Comparison of ENCODE assay signal across 17 cellular contexts in genomic region chr5:95985249-95985648, GRCh38. TPM values are rescaled to one million over a fixed set of nuclear protein-coding genes. Genes with fewer than 3 reads are reported as not detected.
A peak's percentile ranks its signal among the peaks of the same experiment; 100 is the strongest.
DNase-seq lines count a peak whose midpoint lies in the region; ATAC-seq, FAIRE-seq and TF ChIP-seq lines count a peak whose summit lies in the region.
"Had no signal": no experiment of that assay in that cellular context is flagged by ENCODE, and none has a peak within 500 bp of the region (broad histone marks: within the 10 kb centered on the region; RNA-seq: fewer than 3 reads in every experiment).

No MANE protein-coding gene starts in this region.

- H3K36me3 Mint-ChIP-seq in osteocyte (ENCODE audit: unreplicated experiment) (no peaks in the 10 kb centered on the region), T-cell (no peaks in the 10 kb centered on the region)
- no peaks in the 10 kb centered on the region for H3K36me3 Mint-ChIP-seq in stimulated activated naive B cell treated with anti-CD40 and anti-IgM and Interleukin-4, amounts not matched to agents 10 μg/mL and 1 μg/mL and 100 μg/mL, for 72 hours
- H3K36me3 Mint-ChIP-seq: CD14-positive monocyte had no signal

- H3K9me1 ChIP-seq in IMR-90 (ENCODE audit: insufficient read depth, low read length): no peaks in the 10 kb centered on the region

- H3K27ac ChIP-seq in A549 (0 out of 6 replicates have a peak overlapping the region, but pooled peaks of 1 of the 2 experiments have one; percentile 9), IMR-90 (ENCODE audit: insufficient read depth, low read length) (no peak overlapping the region), foreskin keratinocyte (no peak overlapping the region)

- TF ChIP-seq CTCF in A549 (IDR thresholded peaks at IDR 0.05): no peak
- TF ChIP-seq CTCF in IMR-90 (conservative IDR thresholded peaks at IDR 0.05; ENCODE audit: low read depth, low read length): no peak
- TF ChIP-seq CTCF in foreskin keratinocyte (conservative IDR thresholded peaks at IDR 0.05): peak; percentile 11
- peak; percentile 20 for TF ChIP-seq CTCF in osteocyte (IDR thresholded peaks at IDR 0.05)

- H3K18ac ChIP-seq in IMR-90 (ENCODE audit: low read depth, low read length): peak overlapping the region; percentile 65

- H3K4me1 ChIP-seq in A549 (peaks cover 23% of the 10 kb centered on the region), IMR-90 (ENCODE audit: control insufficient read depth, insufficient read depth, low read length) (peaks cover 11% of the 10 kb centered on the region), foreskin keratinocyte (peaks cover 5% of the 10 kb centered on the region)

- POLR2A ChIA-PET in A549 (lab: Yijun Ruan, JAX) (no interaction called here), IMR-90 (lab: Charles Lee; ENCODE audit: unreplicated experiment) (no interaction called here), T-cell (lab: Charles Lee) (interaction anchor here in 1 of 2 donors (0.5 kb wide), 1 partner anchor 228 kb away, joined by 3 read pairs; no protein-coding TSS in a partner anchor)

- no peak overlapping the region for H2AK9ac ChIP-seq in IMR-90 (replicated peaks; ENCODE audit: low read depth, low read length, poor library complexity)

- no peak for TF ChIP-seq RAD21 in A549 (conservative IDR thresholded peaks at IDR 0.05 in 1 of 2, IDR thresholded peaks at IDR 0.05 in 1 of 2)
- no peak for TF ChIP-seq RAD21 in IMR-90 (IDR thresholded peaks at IDR 0.05; ENCODE audit: low read length)

- peaks cover 43% of the 10 kb centered on the region for H3K4me1 Mint-ChIP-seq in osteocyte (ENCODE audit: unreplicated experiment)
- no peaks in the 10 kb centered on the region for H3K4me1 Mint-ChIP-seq in stimulated activated naive B cell treated with anti-CD40 and anti-IgM and Interleukin-4, amounts not matched to agents 10 μg/mL and 1 μg/mL and 100 μg/mL, for 72 hours
- no peaks in the 10 kb centered on the region for H3K4me1 Mint-ChIP-seq in T-cell
- H3K4me1 Mint-ChIP-seq: CD14-positive monocyte had no signal

- DNase-seq in A549 (ENCODE audit: low read depth in 1 of 2, low spot score in 1 of 2): no peak
- no peak for DNase-seq in IMR-90
- no peak for DNase-seq in foreskin keratinocyte
- DNase-seq in osteocyte (ENCODE audit: extremely low spot score, unreplicated experiment): no peak
- DNase-seq in stimulated activated naive B cell treated with anti-CD40 and anti-IgM and Interleukin-4, amounts not matched to agents 10 μg/mL and 1 μg/mL and 100 μg/mL, for 72 hours: no peak
- DNase-seq in T-cell: no peak
- DNase-seq in activated CD4-positive, CD25-positive, alpha-beta regulatory T cell (lab: John Stamatoyannopoulos, UW): no peak
- DNase-seq: COR-L47; H7; NCI-H1436 treated with DMSO at 0.1 percent for 48 hours; NCI-H2227 treated with DMSO at 0.1 percent for 48 hours; NCI-H526 treated with DMSO at 0.1 percent for 48 hours; NK-92 treated with Interleukin-12 subunit alpha and Interleukin-12 subunit beta, amount 100 ng/mL, for 24 hours; PC-9 had no signal

- no peaks in the 10 kb centered on the region for H3K27me3 Mint-ChIP-seq in osteocyte (ENCODE audit: unreplicated experiment)
- no peaks in the 10 kb centered on the region for H3K27me3 Mint-ChIP-seq in stimulated activated naive B cell treated with anti-CD40 and anti-IgM and Interleukin-4, amounts not matched to agents 10 μg/mL and 1 μg/mL and 100 μg/mL, for 72 hours
- H3K27me3 Mint-ChIP-seq in T-cell: no peaks in the 10 kb centered on the region

- dilution Hi-C loops in IMR-90 (cut with HindIII; ENCODE audit: low sequenced_read_pairs, unreplicated experiment): no loop called here

- ATAC-seq in A549 (no peak), IMR-90 (ENCODE audit: low read depth) (no peak), foreskin keratinocyte (no peak), HG02973 (IDR thresholded peaks at IDR 0.05; ENCODE audit: unreplicated experiment) (no peak), T-cell (replicated peaks in 1 of 4) (no peak)
- no peak for ATAC-seq in stimulated activated naive B cell treated with anti-CD40 and anti-IgM and Interleukin-4, amounts not matched to agents 10 μg/mL and 1 μg/mL and 100 μg/mL, for 72 hours (replicated peaks)

- H4K8ac ChIP-seq in IMR-90 (ENCODE audit: low read depth in 2 of 2, low read length in 2 of 2): peak overlapping the region in 1 of 2 experiments; percentile 42; a peak in 1 of 4 replicates

- H4K5ac ChIP-seq in IMR-90 (ENCODE audit: low read depth, low read length): peak overlapping the region; percentile 15; the same call in 1 of the 2 replicates

- peak overlapping the region; percentile 11; the same call in 1 of the 2 replicates for H2BK120ac ChIP-seq in IMR-90 (ENCODE audit: low read depth, low read length)

- H3K4me3 ChIP-seq in A549: no peak overlapping the region
- no peak overlapping the region for H3K4me3 ChIP-seq in IMR-90 (ENCODE audit: insufficient read depth, low read depth, low read length)
- H3K4me3 ChIP-seq: PC-9 had no signal

- H3K9me3 ChIP-seq in A549 (no peaks in the 10 kb centered on the region), IMR-90 (ENCODE audit: control insufficient read depth, insufficient read depth, low read length) (no peaks in the 10 kb centered on the region)

- no peaks in the 10 kb centered on the region for H3K9me3 Mint-ChIP-seq in osteocyte (ENCODE audit: unreplicated experiment)
- H3K9me3 Mint-ChIP-seq in stimulated activated naive B cell treated with anti-CD40 and anti-IgM and Interleukin-4, amounts not matched to agents 10 μg/mL and 1 μg/mL and 100 μg/mL, for 72 hours: no peaks in the 10 kb centered on the region
- no peaks in the 10 kb centered on the region for H3K9me3 Mint-ChIP-seq in T-cell
- H3K9me3 Mint-ChIP-seq: CD14-positive monocyte had no signal

- TF ChIP-seq POLR2A in A549 (IDR thresholded peaks at IDR 0.05; ENCODE audit: low read length) (no peak), IMR-90 (IDR thresholded peaks at IDR 0.05; ENCODE audit: low read depth, low read length) (no peak)

- CTCF ChIA-PET in A549 (lab: Yijun Ruan, JAX) (no interaction called here), IMR-90 (lab: Yijun Ruan, JAX) (no interaction called here), T-cell (lab: Charles Lee) (no interaction called here)

- H3K56ac ChIP-seq in IMR-90 (ENCODE audit: extremely low read depth, insufficient read depth, low read length): no peak overlapping the region

- no TSS peak for BruUV-seq in IMR-90 (replicated peaks; lab: Mats Ljungman, UMichigan)

- FAIRE-seq in A549 (lab: Jason Lieb, UNC): no peak
- FAIRE-seq: A204.1 had no signal

- H3K4ac ChIP-seq in IMR-90 (ENCODE audit: low read depth, low read length): no peak overlapping the region

- in situ Hi-C loops in IMR-90 (cut with MboI; ENCODE audit: low sequenced_read_pairs): no loop called here

- no peak overlapping the region; the same call in 1 of the 2 replicates for H3K23ac ChIP-seq in IMR-90 (ENCODE audit: low read depth, low read length)

- WGBS in A549 (ENCODE audit: missing lambda C conversion rate): 93% methylated on average over 1 of the region's 1 CpG
- no CpG with 5 or more reads among the region's 1 CpG for WGBS in IMR-90 (ENCODE audit: extremely low coverage in 2 of 2, insufficient read length in 1 of 2), 2 experiments

- peak overlapping the region; percentile 18; the same call in 1 of the 2 replicates for H2BK20ac ChIP-seq in IMR-90 (ENCODE audit: low read depth, low read length)

- H3K9ac ChIP-seq in IMR-90 (ENCODE audit: low read depth, low read length): no peak overlapping the region

- H4K91ac ChIP-seq in IMR-90 (ENCODE audit: insufficient read depth, low read depth, low read length): peak overlapping the region; percentile 8; the same call in 1 of the 2 replicates

- H3K4me2 ChIP-seq in A549 (no peak overlapping the region), IMR-90 (ENCODE audit: low read depth, low read length) (no peak overlapping the region)

- no peak overlapping the region for H3K4me3 Mint-ChIP-seq in osteocyte (ENCODE audit: unreplicated experiment)
- no peak overlapping the region for H3K4me3 Mint-ChIP-seq in stimulated activated naive B cell treated with anti-CD40 and anti-IgM and Interleukin-4, amounts not matched to agents 10 μg/mL and 1 μg/mL and 100 μg/mL, for 72 hours
- H3K4me3 Mint-ChIP-seq in T-cell: no peak overlapping the region
- H3K4me3 Mint-ChIP-seq: CD14-positive monocyte had no signal

- no peak for TF ChIP-seq EP300 in A549 (IDR thresholded peaks at IDR 0.05)

- H2BK15ac ChIP-seq in IMR-90 (ENCODE audit: low read depth, low read length): peak overlapping the region; percentile 52; the same call in 2 of the 3 replicates

- H2AK5ac ChIP-seq in IMR-90 (ENCODE audit: low read depth, low read length): no peak overlapping the region

- H4K20me1 ChIP-seq in IMR-90 (ENCODE audit: insufficient read depth, low read length): no peaks in the 10 kb centered on the region

- H3K79me1 ChIP-seq in IMR-90 (ENCODE audit: low read depth in 1 of 2, low read length in 2 of 2): no peaks in the 10 kb centered on the region

- H3K27me3 ChIP-seq in IMR-90 (ENCODE audit: control insufficient read depth, insufficient read depth, low read length) (no peaks in the 10 kb centered on the region), foreskin keratinocyte (no peaks in the 10 kb centered on the region)

- H3K36me3 ChIP-seq in IMR-90 (ENCODE audit: control insufficient read depth, insufficient read depth, low read length): no peaks in the 10 kb centered on the region

- intact Hi-C loops in IMR-90 (cut with micrococcal nuclease): no loop called here

- H3K14ac ChIP-seq in IMR-90 (replicated peaks; ENCODE audit: low read depth, low read length): no peak overlapping the region

- no peak overlapping the region for H2BK5ac ChIP-seq in IMR-90 (ENCODE audit: low read depth, low read length, poor library complexity, severe bottlenecking)

- H3K27ac Mint-ChIP-seq in osteocyte (ENCODE audit: unreplicated experiment) (no peak overlapping the region), T-cell (no peak overlapping the region)
- no peak overlapping the region for H3K27ac Mint-ChIP-seq in stimulated activated naive B cell treated with anti-CD40 and anti-IgM and Interleukin-4, amounts not matched to agents 10 μg/mL and 1 μg/mL and 100 μg/mL, for 72 hours
- H3K27ac Mint-ChIP-seq: CD14-positive monocyte had no signal

- no peak overlapping the region for H2AFZ ChIP-seq in IMR-90 (replicated peaks; ENCODE audit: low read length, poor library complexity)
- H2AFZ ChIP-seq: PC-9 had no signal

TF ChIP-seq in IMR-90, 13 proteins besides CTCF, POLR2A, EP300 and RAD21 (continues in another document):
- TF ChIP-seq MAFK (IDR thresholded peaks at IDR 0.05; ENCODE audit: low read depth, low read length): peak; percentile 31; the same call in 1 of the 2 replicates

RNA-seq across cellular contexts. Expression of gene ELL2, which starts 23.6 kb away (rescaled TPM):
- polyA plus RNA-seq in A549 (2011; rRNA removed) (23.8 and 24.2 TPM in 2 replicates), A549 (2017; fragmentation: RNase III; extraction: RNeasy Plus Mini Kit Qiagen cat#74134 plus additional on column Dnase treatment) (9.7 to 12.5 TPM (median 11.8 TPM) in 3 replicates), IMR-90 (2012; rRNA removed) (52.4 and 61.4 TPM in 2 replicates), foreskin keratinocyte (22.1 and 27.2 TPM in 2 replicates)
- polyA plus RNA-seq in A549 (2012; cell fraction: cytosol; rRNA removed): 3.8 and 4.0 TPM in 2 replicates
- 3.5 and 4.9 TPM in 2 replicates for polyA plus RNA-seq in A549 (2012; cell fraction: nucleus; rRNA removed)
- polyA minus RNA-seq in A549 (2011; rRNA and poly(A)+ RNA removed): 25.5 and 26.9 TPM in 2 replicates
- total RNA-seq in IMR-90 (2012; rRNA removed) (92.5 and 137 TPM in 2 replicates), foreskin keratinocyte (84.5 and 88.6 TPM in 2 replicates), osteocyte (50.7 and 50.8 TPM in 2 replicates), T-cell (10 to 100 TPM; 10.3 to 57.8 (median 11.3) TPM)
- 16.4 and 21.9 TPM in 2 replicates for polyA plus RNA-seq in IMR-90 (2012; cell fraction: cytosol; rRNA removed)
- 23.4 and 161 TPM in 2 replicates for polyA plus RNA-seq in IMR-90 (2012; cell fraction: nucleus; rRNA removed; ENCODE audit: low replicate concordance)

Comparison
In these comparisons a context has a peak if more than half of its experiments do, and no peak if none do; other contexts are left out.
1. CTCF ChIP-seq: peak in foreskin keratinocyte (single experiment) and osteocyte (single experiment); none in A549 (single experiment) and IMR-90 (single experiment).